Comparison of ENCODE assay signal across 18 cellular contexts in the genomic region with DNA sequence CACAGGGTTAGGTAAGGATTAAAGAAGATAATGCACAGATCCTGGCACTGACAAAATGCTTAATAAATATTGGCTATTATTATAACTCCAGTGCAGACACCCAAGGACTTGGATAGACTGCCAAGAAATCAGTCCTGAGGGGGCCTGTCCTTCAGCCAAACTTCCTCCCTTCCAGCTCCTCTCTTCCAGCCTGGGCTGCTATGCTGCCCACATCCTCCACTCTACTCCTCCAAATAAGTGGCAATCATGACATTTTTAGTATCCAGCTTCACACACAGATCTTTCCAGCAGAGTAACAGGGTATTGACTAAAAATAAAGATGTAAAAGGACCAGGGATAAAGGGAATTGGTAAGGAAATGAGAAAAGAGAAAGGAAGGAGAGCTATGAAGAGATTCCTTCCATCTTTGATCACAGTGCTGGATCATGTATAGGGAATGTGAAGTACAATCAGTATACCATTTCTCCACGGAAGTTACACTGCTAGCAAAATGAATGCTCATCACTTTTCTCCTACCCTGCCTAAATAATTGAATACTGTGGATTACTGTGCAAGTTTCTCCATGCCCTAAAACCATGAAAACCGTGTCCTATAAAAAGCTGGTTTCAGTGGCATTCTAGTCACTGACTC.
DNase-seq lines count a peak whose midpoint lies in the region; ATAC-seq and TF ChIP-seq lines count a peak whose summit lies in the region.
"Had no signal": no experiment of that assay in that cellular context is flagged by ENCODE, and none has a peak within 500 bp of the region (broad histone marks: within the 10 kb centered on the region; RNA-seq: fewer than 3 reads in every experiment).

No MANE protein-coding gene starts in this region.

- H3K4me3 ChIP-seq in left ventricle myocardium inferior (no peak overlapping the region), right cardiac atrium (ENCODE audit: low read length) (no peak overlapping the region), dorsolateral prefrontal cortex (no peak overlapping the region), neural progenitor cell (no peak overlapping the region), HAP-1 (no peak overlapping the region)
- H3K4me3 ChIP-seq: MG63 had no signal

- peak overlapping the region; percentile 12 for H3K27ac ChIP-seq in left ventricle myocardium inferior (replicated peaks)
- no peak overlapping the region for H3K27ac ChIP-seq in right cardiac atrium (ENCODE audit: low read length)
- peak overlapping the region in 48 of 59 donors; percentile 2 to 75 (median 42) for H3K27ac ChIP-seq in dorsolateral prefrontal cortex
- H3K27ac ChIP-seq in neural progenitor cell, result no peak overlapping the region

- no peaks in the 10 kb centered on the region for H3K79me2 ChIP-seq in neural progenitor cell (ENCODE audit: low read depth)

- H3K9me3 ChIP-seq in left ventricle myocardium inferior (replicated peaks) (no peaks in the 10 kb centered on the region), right cardiac atrium (ENCODE audit: control insufficient read depth, low read length) (no peaks in the 10 kb centered on the region), neural progenitor cell (ENCODE audit: low read depth) (no peaks in the 10 kb centered on the region), HAP-1 (no peaks in the 10 kb centered on the region)
- H3K9me3 ChIP-seq: MG63 had no signal

- H2AFZ ChIP-seq in neural progenitor cell (replicated peaks), result no peak overlapping the region

- no peak overlapping the region for H3K9ac ChIP-seq in neural progenitor cell

- H3K27ac Mint-ChIP-seq in neural progenitor cell (peak overlapping the region; percentile 7), immature natural killer cell (no peak overlapping the region)
- H3K27ac Mint-ChIP-seq: B cell, CD14-positive monocyte had no signal

- H3K4me2 ChIP-seq in neural progenitor cell, result no peak overlapping the region

- peaks cover 23% of the 10 kb centered on the region for H3K4me1 ChIP-seq in left ventricle myocardium inferior
- H3K4me1 ChIP-seq in right cardiac atrium (ENCODE audit: control insufficient read depth, insufficient read depth, low read length), result no peaks in the 10 kb centered on the region
- H3K4me1 ChIP-seq in neural progenitor cell, result no peaks in the 10 kb centered on the region
- no peaks in the 10 kb centered on the region for H3K4me1 ChIP-seq in HAP-1

- H3K27me3 ChIP-seq in left ventricle myocardium inferior (ENCODE audit: low read depth), result no peaks in the 10 kb centered on the region
- no peaks in the 10 kb centered on the region for H3K27me3 ChIP-seq in right cardiac atrium (ENCODE audit: control insufficient read depth, insufficient read depth)
- H3K27me3 ChIP-seq in dorsolateral prefrontal cortex, result no peaks in the 10 kb centered on the region
- H3K27me3 ChIP-seq in neural progenitor cell, result no peaks in the 10 kb centered on the region
- 0 out of 2 replicates have a peak, but pooled peaks cover 3% of the 10 kb centered on the region for H3K27me3 ChIP-seq in HAP-1 (ENCODE audit: low read depth)
- H3K27me3 ChIP-seq: MG63 had no signal

- 55% methylated on average over 2 of the region's 2 CpGs for WGBS in right cardiac atrium

- no peak for DNase-seq in left ventricle myocardium inferior
- no peak for DNase-seq in right cardiac atrium
- DNase-seq in dorsolateral prefrontal cortex, result no peak
- no peak for DNase-seq in neural progenitor cell (ENCODE audit: low spot score)
- no peak for DNase-seq in HAP-1 (ENCODE audit: low spot score in 2 of 2)
- no peak for DNase-seq in stimulated activated naive CD8-positive, alpha-beta T cell treated with anti-CD3 and anti-CD28 coated beads, Interleukin-15, Interleukin-2, amounts not matched to agents 100 U/mL and 50 U/mL, for 24 hours
- DNase-seq in immature natural killer cell, result no peak
- DNase-seq: GDM1, MG63, NCI-H1417, NCI-H1694 treated with DMSO at 0.1 percent for 48 hours, NCI-H2081 treated with DMSO at 0.1 percent for 48 hours, NCI-H2171 treated with DMSO at 0.1 percent for 48 hours, NCI-H524 treated with DMSO at 0.1 percent for 48 hours, OCI-M1, SHP77 had no signal

- H3K4me1 Mint-ChIP-seq in neural progenitor cell (peaks cover 6% of the 10 kb centered on the region), immature natural killer cell (no peaks in the 10 kb centered on the region)
- H3K4me1 Mint-ChIP-seq: B cell, CD14-positive monocyte had no signal

- no peak overlapping the region for H3K4me3 Mint-ChIP-seq in neural progenitor cell
- H3K4me3 Mint-ChIP-seq in immature natural killer cell, result no peak overlapping the region
- H3K4me3 Mint-ChIP-seq: B cell, CD14-positive monocyte had no signal

- H3K27me3 Mint-ChIP-seq in neural progenitor cell (ENCODE audit: insufficient read depth, low read depth) (peaks cover 3% of the 10 kb centered on the region), immature natural killer cell (ENCODE audit: low read depth in 3 of 3) (peaks cover 0 to 1% (median 0%) of the 10 kb centered on the region in 3 donors)
- H3K27me3 Mint-ChIP-seq: B cell had no signal

- H3K36me3 Mint-ChIP-seq in neural progenitor cell, result no peaks in the 10 kb centered on the region
- H3K36me3 Mint-ChIP-seq in immature natural killer cell, result no peaks in the 10 kb centered on the region
- H3K36me3 Mint-ChIP-seq: CD14-positive monocyte had no signal

- in situ Hi-C loops in HAP-1 (cut with MboI; ENCODE audit: low sequenced_read_pairs), result no loop called here

- no peak for ATAC-seq in right cardiac atrium
- ATAC-seq in stimulated activated naive CD8-positive, alpha-beta T cell treated with anti-CD3 and anti-CD28 coated beads, Interleukin-15, Interleukin-2, amounts not matched to agents 100 U/mL and 50 U/mL, for 24 hours, result no peak

- H3K36me3 ChIP-seq in left ventricle myocardium inferior, result no peaks in the 10 kb centered on the region
- H3K36me3 ChIP-seq in neural progenitor cell, result no peaks in the 10 kb centered on the region
- H3K36me3 ChIP-seq in HAP-1 (replicated peaks), result no peaks in the 10 kb centered on the region
- H3K36me3 ChIP-seq: MG63 had no signal

- no peaks in the 10 kb centered on the region for H3F3A ChIP-seq in neural progenitor cell (ENCODE audit: low read depth)

- TF ChIP-seq CTCF in left ventricle myocardium inferior (IDR thresholded peaks at IDR 0.05; ENCODE audit: borderline replicate concordance) (no peak), dorsolateral prefrontal cortex (IDR thresholded peaks at IDR 0.05 in 54 of 56, conservative IDR thresholded peaks at IDR 0.05 in 2 of 56; ENCODE audit: low read depth in 1 of 56, partially characterized antibody in 56 of 56) (no peak), neural progenitor cell (IDR thresholded peaks at IDR 0.05) (no peak)

- intact Hi-C loops in left ventricle myocardium inferior (cut with micrococcal nuclease) (no loop called here), right cardiac atrium (cut with DNase I) (no loop called here), dorsolateral prefrontal cortex (cut with DNase I) (loop anchor here in 1 of 2 donors (5.0 to 10.0 kb wide), 2 partner anchors 32 to 265 kb away; no protein-coding TSS in a partner anchor)

- H3K9me3 Mint-ChIP-seq in neural progenitor cell, result no peaks in the 10 kb centered on the region
- H3K9me3 Mint-ChIP-seq in immature natural killer cell, result peaks cover 0 to 3% (median 0%) of the 10 kb centered on the region in 6 donors

- no peaks in the 10 kb centered on the region for H4K20me1 ChIP-seq in neural progenitor cell (ENCODE audit: low read depth)

Comparison
In these comparisons a context has a peak if more than half of its experiments do, and no peak if none do; other contexts are left out.
1. H3K27ac ChIP-seq: peak in left ventricle myocardium inferior (single experiment) and dorsolateral prefrontal cortex (48 of 59); none in right cardiac atrium (single experiment) and neural progenitor cell (single experiment).